ENCODE assay signal across 1 cellular context in the genomic region with DNA sequence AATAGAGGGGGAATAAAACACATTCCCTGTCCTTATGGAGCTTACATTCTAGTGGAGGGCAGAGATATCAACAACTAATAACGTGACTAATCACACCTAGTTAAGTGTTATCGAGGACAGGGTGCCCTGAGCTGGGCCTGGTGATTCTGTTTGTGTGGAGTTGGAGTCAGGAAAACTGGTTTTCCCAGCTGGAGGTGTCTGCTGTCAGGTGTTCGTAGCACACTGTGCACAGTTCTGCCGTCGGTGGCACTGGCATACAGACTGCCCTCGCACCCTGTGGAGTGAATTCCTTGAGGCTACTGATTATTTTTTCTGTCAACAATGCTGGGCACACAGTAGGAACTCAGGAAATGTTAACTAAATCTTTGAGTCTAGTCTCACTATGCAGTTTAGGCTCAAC.
TF ChIP-seq lines count a peak whose summit lies in the region.

No MANE protein-coding gene starts in this region.

TF ChIP-seq in IMR-90, 13 proteins besides CTCF, POLR2A, EP300 and RAD21 (continued from another document):
- TF ChIP-seq, protein P1, sequence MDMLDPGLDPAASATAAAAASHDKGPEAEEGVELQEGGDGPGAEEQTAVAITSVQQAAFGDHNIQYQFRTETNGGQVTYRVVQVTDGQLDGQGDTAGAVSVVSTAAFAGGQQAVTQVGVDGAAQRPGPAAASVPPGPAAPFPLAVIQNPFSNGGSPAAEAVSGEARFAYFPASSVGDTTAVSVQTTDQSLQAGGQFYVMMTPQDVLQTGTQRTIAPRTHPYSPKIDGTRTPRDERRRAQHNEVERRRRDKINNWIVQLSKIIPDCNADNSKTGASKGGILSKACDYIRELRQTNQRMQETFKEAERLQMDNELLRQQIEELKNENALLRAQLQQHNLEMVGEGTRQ (IDR thresholded peaks at IDR 0.05; ENCODE audit: low read depth, low read length): no peak
